Comparison of ENCODE assay signal across 8 cellular contexts in the genomic region with DNA sequence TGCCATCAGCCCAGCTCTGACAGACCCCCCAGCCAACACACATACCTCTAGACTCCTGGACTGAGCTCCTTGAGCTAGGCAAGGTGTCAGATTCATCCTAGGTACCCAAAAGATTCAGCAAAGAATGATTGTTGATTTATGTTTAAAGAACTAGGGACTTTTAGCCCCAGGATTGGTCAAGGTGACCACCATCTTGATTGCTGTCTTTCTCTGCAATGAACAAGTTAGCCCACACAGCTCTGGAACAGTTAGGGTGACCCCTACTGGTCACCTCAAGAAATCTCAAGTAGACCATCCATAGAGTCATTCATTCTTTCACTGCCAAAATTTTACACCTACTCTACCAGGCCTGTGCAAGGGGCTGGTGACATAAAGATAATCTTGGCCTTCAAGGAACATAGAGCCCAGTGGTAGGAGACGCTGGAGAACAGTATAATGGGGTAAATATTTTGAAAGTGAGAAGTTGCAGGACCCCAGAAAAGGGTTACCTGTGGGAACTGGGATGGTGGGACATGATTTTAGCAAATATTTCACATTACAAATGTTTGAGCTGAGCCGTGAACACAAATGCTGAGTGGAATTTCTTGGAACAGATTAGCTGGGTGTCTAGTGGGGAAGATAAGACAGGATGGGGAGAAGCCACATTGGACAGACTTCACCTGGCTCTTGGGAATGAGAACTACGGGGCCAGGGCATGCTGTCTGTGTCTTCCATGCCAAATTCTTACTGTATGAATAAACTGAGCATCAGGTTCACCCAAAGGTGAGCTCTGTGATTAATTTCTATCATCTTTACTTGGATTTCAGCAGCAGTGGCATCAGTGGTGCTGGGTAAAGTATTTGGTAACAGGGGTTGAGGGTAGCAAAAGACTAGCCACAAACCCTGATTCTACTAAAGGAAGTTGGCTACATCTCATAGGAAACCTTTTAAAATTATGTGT. TPM values are rescaled to one million over a fixed set of nuclear protein-coding genes. Genes with fewer than 3 reads are reported as not detected.
A peak's percentile ranks its signal among the peaks of the same experiment; 100 is the strongest.
DNase-seq lines count a peak whose midpoint lies in the region; ATAC-seq, FAIRE-seq and TF ChIP-seq lines count a peak whose summit lies in the region.

No MANE protein-coding gene starts in this region.

- peak; percentile 60 for TF ChIP-seq CTCF in BJ (IDR thresholded peaks at IDR 0.05; ENCODE audit: insufficient read depth, low read depth, low read length)

- ATAC-seq in GM19328 (IDR thresholded peaks at IDR 0.05; ENCODE audit: unreplicated experiment): no peak

- no peaks in the 10 kb centered on the region for H3K27me3 Mint-ChIP-seq in IgD-negative memory B cell

- no peak for DNase-seq in BJ (ENCODE audit: low read depth)
- DNase-seq in GM18507 (ENCODE audit: extremely low spot score, insufficient read length, low read depth): no peak
- DNase-seq in SJCRH30: peak; percentile 38 to 82
- DNase-seq in cerebellar cortex (ENCODE audit: low spot score): peak; percentile 62
- DNase-seq in stromal cell of bone marrow (ENCODE audit: low read depth): peak; percentile 62

- CTCF ChIA-PET in BJ (lab: Yijun Ruan, JAX): interaction anchor here (0.6 to 3.3 kb wide), 22 partner anchors 9 to 322 kb away, joined by 3 to 18 read pairs (median 4); a partner anchor contains a TSS

- peaks cover 4% of the 10 kb centered on the region for H3K36me3 Mint-ChIP-seq in IgD-negative memory B cell

- POLR2A ChIA-PET in BJ (lab: Charles Lee): interaction anchor here (0.7 kb wide), 1 partner anchor 20 kb away, joined by 6 read pairs; no protein-coding TSS in a partner anchor

- H3K27ac Mint-ChIP-seq in IgD-negative memory B cell: peak overlapping the region in 2 of 3 donors; percentile 8 to 47

- peaks cover 8% of the 10 kb centered on the region; the same call in 1 of the 2 replicates for H3K36me3 ChIP-seq in BJ (ENCODE audit: control insufficient read depth, insufficient read depth, low read length)
- H3K36me3 ChIP-seq in SJCRH30: no peaks in the 10 kb centered on the region

- H3K4me3 Mint-ChIP-seq in IgD-negative memory B cell: peak overlapping the region in 1 of 4 donors; percentile 41

- H3K27ac ChIP-seq in SJCRH30: no peak overlapping the region
- H3K27ac ChIP-seq in layer of hippocampus (ENCODE audit: low read depth, low read length): peak overlapping the region; percentile 3

- H3K27me3 ChIP-seq in BJ (ENCODE audit: control insufficient read depth, insufficient read depth, low read length) (no peaks in the 10 kb centered on the region), SJCRH30 (peaks cover 5% of the 10 kb centered on the region; the same call in 1 of the 2 replicates), layer of hippocampus (ENCODE audit: control insufficient read depth, insufficient read depth, low read length) (no peaks in the 10 kb centered on the region)

- peak; percentile 73 for FAIRE-seq in GM18507 (lab: Jason Lieb, UNC)

- H3K4me3 ChIP-seq in BJ (ENCODE audit: low read depth, low read length) (no peak overlapping the region), SJCRH30 (no peak overlapping the region)

- H3K9me3 Mint-ChIP-seq in IgD-negative memory B cell: no peaks in the 10 kb centered on the region

- H3K9me3 ChIP-seq in SJCRH30 (replicated peaks): no peaks in the 10 kb centered on the region

- H3K4me1 ChIP-seq in SJCRH30: peaks cover 12% of the 10 kb centered on the region; the same call in 1 of the 2 replicates

- H3K4me1 Mint-ChIP-seq in IgD-negative memory B cell: peaks cover 38 to 60% (median 54%) of the 10 kb centered on the region in 3 donors

RNA-seq across cellular contexts. Expression of a gene that starts 39.1 kb away (rescaled TPM):
- polyA plus RNA-seq in BJ (2011; rRNA removed): 76.5 and 82.4 TPM in 2 replicates
- polyA minus RNA-seq in BJ (2011; rRNA and poly(A)+ RNA removed): 81.8 and 87.8 TPM in 2 replicates
- polyA plus RNA-seq in IgD-negative memory B cell: 0.18 TPM
- not detected in 2 replicates for total RNA-seq in SJCRH30 (2014; rRNA removed; shearing (Covaris generic))

Comparison
In these comparisons a context has a peak if more than half of its experiments do, and no peak if none do; other contexts are left out.
1. DNase-seq: peak in SJCRH30 (2 of 2), cerebellar cortex (single experiment) and stromal cell of bone marrow (single experiment); none in BJ (single experiment) and GM18507 (single experiment).
2. RNA of a gene that starts 39.1 kb away (polyA plus RNA-seq): 76.5 to 82.4 TPM in BJ; 0.18 TPM in IgD-negative memory B cell (single experiment); every median in the first group is over 10 times any median in the second.